In the genomic region with DNA sequence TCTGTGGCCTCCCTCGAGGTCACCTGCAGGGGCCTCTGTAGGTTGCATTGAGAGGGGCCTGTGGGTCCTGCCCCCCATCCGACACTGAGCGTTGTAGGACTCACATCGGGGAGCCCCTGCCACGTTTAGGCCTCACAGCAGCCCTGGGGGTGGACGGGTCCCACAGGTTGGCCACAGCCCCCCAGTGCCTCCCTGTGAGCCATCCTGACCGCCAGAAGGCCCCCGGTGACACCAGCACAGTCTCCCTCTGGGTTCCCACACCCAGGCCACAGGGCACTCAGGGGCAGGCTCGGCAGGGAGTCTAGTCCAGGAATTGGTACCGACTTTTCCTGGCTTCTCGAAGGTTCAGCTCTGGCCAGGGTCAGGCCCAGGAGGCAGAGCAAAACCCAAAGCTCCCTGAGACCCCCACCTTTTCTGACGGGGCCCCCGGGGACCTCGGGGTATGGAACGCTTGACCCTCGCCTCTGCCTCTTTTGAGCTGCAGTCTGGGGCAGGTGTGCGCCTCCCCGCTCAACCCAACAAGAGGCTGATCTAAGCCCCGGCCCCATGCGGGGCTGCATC, we compare ENCODE assay signal across 11 cellular contexts. TPM values are rescaled to one million over a fixed set of nuclear protein-coding genes. Genes with fewer than 3 reads are reported as not detected.
DNase-seq lines count a peak whose midpoint lies in the region; ATAC-seq and TF ChIP-seq lines count a peak whose summit lies in the region.
"Had no signal": no experiment of that assay in that cellular context is flagged by ENCODE, and none has a peak within 500 bp of the region (broad histone marks: within the 10 kb centered on the region; RNA-seq: fewer than 3 reads in every experiment).

No MANE protein-coding gene starts in this region.

- WGBS in testis, 2 donors, result 80 to 94% methylated on average over 1 to 20 of the region's 20 CpGs

- CTCF ChIA-PET in activated CD8-positive, alpha-beta T cell treated with anti-CD3 and anti-CD28 coated beads, Interleukin-2, amount 10 ng/mL, durations not matched to agents 7 days and 5 days (lab: Charles Lee), result no interaction called here
- CTCF ChIA-PET in activated CD8-positive, alpha-beta T cell treated with anti-CD3 and anti-CD28 coated beads for 36 hours (lab: Charles Lee), result no interaction called here
- CTCF ChIA-PET in RWPE1 (lab: Yijun Ruan, JAX), result interaction anchor here (0.6 kb wide), 1 partner anchor 18 kb away, joined by 3 read pairs; no protein-coding TSS in a partner anchor

- no peaks in the 10 kb centered on the region for H3K27me3 Mint-ChIP-seq in activated CD8-positive, alpha-beta T cell treated with anti-CD3 and anti-CD28 coated beads, Interleukin-2, amount 10 ng/mL, durations not matched to agents 7 days and 5 days (ENCODE audit: low read depth)
- H3K27me3 Mint-ChIP-seq in activated CD8-positive, alpha-beta T cell treated with anti-CD3 and anti-CD28 coated beads for 36 hours, result no peaks in the 10 kb centered on the region

- no peak for DNase-seq in activated CD8-positive, alpha-beta T cell treated with anti-CD3 and anti-CD28 coated beads, Interleukin-2, amount 10 ng/mL, durations not matched to agents 7 days and 5 days
- DNase-seq in activated CD8-positive, alpha-beta T cell treated with anti-CD3 and anti-CD28 coated beads for 36 hours, result no peak
- DNase-seq in caudate nucleus (lab: John Stamatoyannopoulos, UW), result no peak
- no peak for DNase-seq in testis
- no peak for DNase-seq in NCI-H146 (lab: John Stamatoyannopoulos, UW)
- no peak for DNase-seq in RWPE1 (ENCODE audit: low spot score)
- no peak for DNase-seq in kidney glomerular epithelial cell (lab: John Stamatoyannopoulos, UW)
- DNase-seq: DND-41 had no signal

- H3K27me3 ChIP-seq in mucosa of stomach (ENCODE audit: control insufficient read depth, insufficient read depth, low read length) (no peaks in the 10 kb centered on the region), testis (no peaks in the 10 kb centered on the region)

- no peaks in the 10 kb centered on the region for H3K36me3 Mint-ChIP-seq in activated CD8-positive, alpha-beta T cell treated with anti-CD3 and anti-CD28 coated beads, Interleukin-2, amount 10 ng/mL, durations not matched to agents 7 days and 5 days (ENCODE audit: low read depth)
- no peaks in the 10 kb centered on the region for H3K36me3 Mint-ChIP-seq in activated CD8-positive, alpha-beta T cell treated with anti-CD3 and anti-CD28 coated beads for 36 hours (ENCODE audit: low read depth)

- H3K4me1 Mint-ChIP-seq in activated CD8-positive, alpha-beta T cell treated with anti-CD3 and anti-CD28 coated beads, Interleukin-2, amount 10 ng/mL, durations not matched to agents 7 days and 5 days (ENCODE audit: low read depth), result no peaks in the 10 kb centered on the region
- H3K4me1 Mint-ChIP-seq in activated CD8-positive, alpha-beta T cell treated with anti-CD3 and anti-CD28 coated beads for 36 hours (ENCODE audit: low read depth), result no peaks in the 10 kb centered on the region

- peak overlapping the region; percentile 64 for H3K27ac Mint-ChIP-seq in activated CD8-positive, alpha-beta T cell treated with anti-CD3 and anti-CD28 coated beads, Interleukin-2, amount 10 ng/mL, durations not matched to agents 7 days and 5 days
- no peak overlapping the region for H3K27ac Mint-ChIP-seq in activated CD8-positive, alpha-beta T cell treated with anti-CD3 and anti-CD28 coated beads for 36 hours

- no peaks in the 10 kb centered on the region for H3K9me3 Mint-ChIP-seq in activated CD8-positive, alpha-beta T cell treated with anti-CD3 and anti-CD28 coated beads, Interleukin-2, amount 10 ng/mL, durations not matched to agents 7 days and 5 days (ENCODE audit: insufficient read depth)
- no peaks in the 10 kb centered on the region for H3K9me3 Mint-ChIP-seq in activated CD8-positive, alpha-beta T cell treated with anti-CD3 and anti-CD28 coated beads for 36 hours

- no peak overlapping the region for H3K4me3 Mint-ChIP-seq in activated CD8-positive, alpha-beta T cell treated with anti-CD3 and anti-CD28 coated beads, Interleukin-2, amount 10 ng/mL, durations not matched to agents 7 days and 5 days
- no peak overlapping the region for H3K4me3 Mint-ChIP-seq in activated CD8-positive, alpha-beta T cell treated with anti-CD3 and anti-CD28 coated beads for 36 hours
- H3K4me3 Mint-ChIP-seq: mesothelial cell of epicardium had no signal

- TF ChIP-seq CTCF in activated CD8-positive, alpha-beta T cell treated with anti-CD3 and anti-CD28 coated beads for 36 hours (IDR thresholded peaks at IDR 0.05), result no peak
- TF ChIP-seq CTCF in testis (IDR thresholded peaks at IDR 0.05), result no peak
- TF ChIP-seq CTCF in RWPE1 (conservative IDR thresholded peaks at IDR 0.05; ENCODE audit: low read depth), result no peak

- no peaks in the 10 kb centered on the region for H3K36me3 ChIP-seq in mucosa of stomach (ENCODE audit: control insufficient read depth, insufficient read depth, low read length)
- no peaks in the 10 kb centered on the region for H3K36me3 ChIP-seq in testis (ENCODE audit: low read depth, missing control alignments)

- H3K9me3 ChIP-seq in mucosa of stomach (ENCODE audit: control insufficient read depth, low read length) (no peaks in the 10 kb centered on the region), testis (no peaks in the 10 kb centered on the region)
- H3K9me3 ChIP-seq: A549 had no signal

- intact Hi-C loops in activated CD8-positive, alpha-beta T cell treated with anti-CD3 and anti-CD28 coated beads for 36 hours (cut with micrococcal nuclease), result no loop called here
- intact Hi-C loops in testis (cut with DNase I; ENCODE audit: low total_unique reads), result no loop called here

- POLR2A ChIA-PET in activated CD8-positive, alpha-beta T cell treated with anti-CD3 and anti-CD28 coated beads, Interleukin-2, amount 10 ng/mL, durations not matched to agents 7 days and 5 days (lab: Charles Lee), result interaction anchor here (0.8 kb wide), 1 partner anchor 9 kb away, joined by 3 read pairs; no protein-coding TSS in a partner anchor
- POLR2A ChIA-PET in activated CD8-positive, alpha-beta T cell treated with anti-CD3 and anti-CD28 coated beads for 36 hours (lab: Charles Lee), result interaction anchor here (0.6 to 1.0 kb wide), 2 partner anchors 11 to 275 kb away, joined by 3 read pairs; no protein-coding TSS in a partner anchor
- POLR2A ChIA-PET in RWPE1 (lab: Yijun Ruan, JAX; ENCODE audit: low non-redundant PET), result no interaction called here

- H3K9ac ChIP-seq in mucosa of stomach (ENCODE audit: low read length), result peak overlapping the region; percentile 22

- no peak overlapping the region for H3K4me3 ChIP-seq in mucosa of stomach (ENCODE audit: low read length)
- no peak overlapping the region for H3K4me3 ChIP-seq in testis
- H3K4me3 ChIP-seq: A549 had no signal

- peak overlapping the region; percentile 70 for H3K27ac ChIP-seq in caudate nucleus (ENCODE audit: low read depth, low read length)
- peak overlapping the region; percentile 69 for H3K27ac ChIP-seq in testis
- H3K27ac ChIP-seq in RWPE1, result no peak overlapping the region
- H3K27ac ChIP-seq: A549 had no signal

- no peak for TF ChIP-seq POLR2A in testis (IDR thresholded peaks at IDR 0.05)

- ATAC-seq in activated CD8-positive, alpha-beta T cell treated with anti-CD3 and anti-CD28 coated beads, Interleukin-2, amount 10 ng/mL, durations not matched to agents 7 days and 5 days, result no peak
- ATAC-seq in activated CD8-positive, alpha-beta T cell treated with anti-CD3 and anti-CD28 coated beads for 36 hours, result no peak
- ATAC-seq: A549 had no signal

- no peaks in the 10 kb centered on the region for H3K4me1 ChIP-seq in mucosa of stomach (ENCODE audit: control insufficient read depth, insufficient read depth, low read length)
- peaks cover 17% of the 10 kb centered on the region for H3K4me1 ChIP-seq in testis
- H3K4me1 ChIP-seq: A549 had no signal

RNA-seq across cellular contexts. Expression of a gene that starts 13.9 kb away (rescaled TPM):
- 10 to 100 TPM; 13.6 to 16.0 TPM for total RNA-seq in activated CD8-positive, alpha-beta T cell treated with anti-CD3 and anti-CD28 coated beads, Interleukin-2, amount 10 ng/mL, durations not matched to agents 7 days and 5 days
- 10 to 100 TPM; 11.7 to 12.4 TPM for total RNA-seq in activated CD8-positive, alpha-beta T cell treated with anti-CD3 and anti-CD28 coated beads for 36 hours
- total RNA-seq in testis, result 10 to 100 TPM; 49.9 to 55.9 TPM
- 63.3 TPM for polyA plus RNA-seq in testis (ENCODE audit: insufficient read depth, low read depth, low replicate concordance)
